Comparison of ENCODE assay signal across 6 cellular contexts in the genomic region with DNA sequence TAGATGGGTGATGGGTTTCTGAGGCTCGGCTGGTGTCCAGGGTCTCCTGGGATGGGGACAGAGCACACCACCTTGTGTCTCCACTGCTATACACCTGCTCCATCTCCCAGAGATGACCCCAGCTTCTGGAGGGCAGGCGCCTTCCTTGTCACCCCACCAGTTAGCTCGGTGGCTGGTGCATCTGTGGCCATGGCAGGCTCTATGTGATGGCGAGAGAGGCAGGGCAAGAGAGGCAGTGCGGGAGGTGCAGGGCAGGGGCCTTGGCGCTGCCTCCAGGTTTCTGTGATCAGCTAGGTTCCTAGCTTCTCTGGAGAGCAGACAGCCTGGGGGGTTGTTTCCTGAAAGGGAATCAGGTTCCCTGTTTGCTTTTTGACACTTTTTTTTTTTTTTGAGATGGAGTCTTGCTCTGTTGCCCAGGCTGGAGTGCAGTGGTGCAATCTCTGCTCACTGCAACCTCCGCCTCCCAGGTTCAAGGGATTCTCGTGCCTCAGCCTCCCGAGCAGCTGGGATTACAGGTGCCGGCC.
"Had no signal": no experiment of that assay in that cellular context is flagged by ENCODE, and none has a peak within 500 bp of the region (broad histone marks: within the 10 kb centered on the region; RNA-seq: fewer than 3 reads in every experiment).

No MANE protein-coding gene starts in this region.

- H3K4me2 ChIP-seq: GM23338 had no signal

- H3K36me3 ChIP-seq: HAP-1 had no signal

- H3K9me3 Mint-ChIP-seq: GM23338, IgD-negative memory B cell had no signal

- ATAC-seq: GM23338, HCT116, HepG2 had no signal

- H3K4me1 Mint-ChIP-seq: GM23338, IgD-negative memory B cell had no signal

- H3K27me3 Mint-ChIP-seq: IgD-negative memory B cell had no signal

- H3K27ac ChIP-seq: HL-60 had no signal

- H2AFZ ChIP-seq: GM23338 had no signal

- H3K9me3 ChIP-seq: HAP-1 had no signal

- H3K4me3 ChIP-seq: GM23338, HAP-1 had no signal

- H3K4me3 Mint-ChIP-seq: GM23338, IgD-negative memory B cell had no signal

- H3K36me3 Mint-ChIP-seq: IgD-negative memory B cell had no signal

- H3K4me1 ChIP-seq: HAP-1 had no signal

- H3K27ac Mint-ChIP-seq: GM23338, IgD-negative memory B cell had no signal
